Comparison of ENCODE assay signal across 11 cellular contexts in the genomic region with DNA sequence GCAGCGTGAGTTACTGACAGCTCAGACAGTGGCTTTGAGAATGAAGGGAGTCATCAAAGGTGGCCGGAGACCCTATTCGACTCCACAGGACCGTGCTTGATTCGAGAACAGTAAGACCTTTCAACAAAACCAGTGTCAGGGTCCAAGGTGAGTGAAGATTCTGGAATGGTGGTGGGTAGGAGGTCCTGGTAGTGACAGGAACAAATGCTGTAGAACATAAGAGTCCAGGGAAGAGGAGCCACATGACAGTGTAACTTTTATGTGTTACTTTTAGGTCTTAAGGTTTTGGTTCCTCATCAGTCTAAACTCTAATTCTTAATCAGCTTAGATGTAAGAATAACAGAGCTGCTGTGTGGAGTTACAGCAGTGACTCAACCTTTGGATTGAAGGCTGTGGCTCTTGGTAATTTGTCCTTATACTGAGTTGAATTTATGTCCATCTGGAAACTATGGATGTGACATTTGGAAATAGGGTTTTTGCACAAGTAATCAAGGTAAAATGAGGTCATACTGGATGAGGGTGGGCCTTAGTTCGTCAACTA. TPM values are rescaled to one million over a fixed set of nuclear protein-coding genes. Genes with fewer than 3 reads are reported as not detected.
DNase-seq lines count a peak whose midpoint lies in the region; ATAC-seq and TF ChIP-seq lines count a peak whose summit lies in the region.
"Had no signal": no experiment of that assay in that cellular context is flagged by ENCODE, and none has a peak within 500 bp of the region (broad histone marks: within the 10 kb centered on the region; RNA-seq: fewer than 3 reads in every experiment).

No MANE protein-coding gene starts in this region.

- in situ Hi-C loops in Panc1 (cut with HindIII; ENCODE audit: low pct_unique_long_range_greater_than_20kb, low sequenced_read_pairs) = no loop called here

- H3K27ac ChIP-seq in Panc1 (ENCODE audit: low read length) = peak overlapping the region; percentile 5; the same call in 1 of the 2 replicates
- no peak overlapping the region for H3K27ac ChIP-seq in SJCRH30

- POLR2A ChIA-PET in Panc1 (lab: Charles Lee) = no interaction called here

- H3K4me3 Mint-ChIP-seq in activated CD4-positive, alpha-beta T cell treated with anti-CD3 and anti-CD28 coated beads, Interleukin-2, amount 10 ng/mL, durations not matched to agents 24 days and 14 days = peak overlapping the region; percentile 97
- peak overlapping the region; percentile 77 for H3K4me3 Mint-ChIP-seq in endothelial cell (ENCODE audit: unreplicated experiment)
- H3K4me3 Mint-ChIP-seq in stimulated activated memory B cell treated with anti-CD40 and anti-IgM and Interleukin-4, amounts not matched to agents 10 μg/mL and 1 μg/mL and 100 μg/mL, for 72 hours = peak overlapping the region; percentile 93

- no TSS peak for BruUV-seq in Panc1 (replicated peaks; lab: Mats Ljungman, UMichigan)

- CTCF ChIA-PET in Panc1 (lab: Charles Lee) = no interaction called here

- peaks cover 27% of the 10 kb centered on the region for H3K36me3 Mint-ChIP-seq in activated CD4-positive, alpha-beta T cell treated with anti-CD3 and anti-CD28 coated beads, Interleukin-2, amount 10 ng/mL, durations not matched to agents 24 days and 14 days (ENCODE audit: low read depth)
- H3K36me3 Mint-ChIP-seq in endothelial cell (ENCODE audit: low read depth, unreplicated experiment) = peaks cover 21% of the 10 kb centered on the region
- peaks cover 36% of the 10 kb centered on the region for H3K36me3 Mint-ChIP-seq in stimulated activated memory B cell treated with anti-CD40 and anti-IgM and Interleukin-4, amounts not matched to agents 10 μg/mL and 1 μg/mL and 100 μg/mL, for 72 hours

- intact Hi-C loops in activated CD4-positive, alpha-beta T cell treated with anti-CD3 and anti-CD28 coated beads, Interleukin-2, amount 10 ng/mL, durations not matched to agents 24 days and 14 days (cut with micrococcal nuclease) = no loop called here
- intact Hi-C loops in Panc1 (cut with micrococcal nuclease; ENCODE audit: unreplicated experiment) = no loop called here

- no peaks in the 10 kb centered on the region for H3K27me3 Mint-ChIP-seq in activated CD4-positive, alpha-beta T cell treated with anti-CD3 and anti-CD28 coated beads, Interleukin-2, amount 10 ng/mL, durations not matched to agents 24 days and 14 days
- peaks cover 4% of the 10 kb centered on the region for H3K27me3 Mint-ChIP-seq in endothelial cell (ENCODE audit: unreplicated experiment)
- H3K27me3 Mint-ChIP-seq in stimulated activated memory B cell treated with anti-CD40 and anti-IgM and Interleukin-4, amounts not matched to agents 10 μg/mL and 1 μg/mL and 100 μg/mL, for 72 hours = no peaks in the 10 kb centered on the region

- TF ChIP-seq CTCF in Panc1 (IDR thresholded peaks at IDR 0.05) (no peak), endothelial cell (IDR thresholded peaks at IDR 0.05; ENCODE audit: unreplicated experiment) (no peak)

- H3K27me3 ChIP-seq in Panc1 (ENCODE audit: control insufficient read depth, insufficient read depth, low read length) (no peaks in the 10 kb centered on the region), SJCRH30 (no peaks in the 10 kb centered on the region)

- no peaks in the 10 kb centered on the region for H3K9me3 Mint-ChIP-seq in activated CD4-positive, alpha-beta T cell treated with anti-CD3 and anti-CD28 coated beads, Interleukin-2, amount 10 ng/mL, durations not matched to agents 24 days and 14 days
- H3K9me3 Mint-ChIP-seq in endothelial cell (ENCODE audit: unreplicated experiment) = no peaks in the 10 kb centered on the region
- H3K9me3 Mint-ChIP-seq in stimulated activated memory B cell treated with anti-CD40 and anti-IgM and Interleukin-4, amounts not matched to agents 10 μg/mL and 1 μg/mL and 100 μg/mL, for 72 hours = no peaks in the 10 kb centered on the region

- H3K9me3 ChIP-seq in Panc1 (ENCODE audit: control insufficient read depth, insufficient read depth, low read depth, low read length) = no peaks in the 10 kb centered on the region
- H3K9me3 ChIP-seq in SJCRH30 (replicated peaks) = no peaks in the 10 kb centered on the region

- H3K36me3 ChIP-seq in Panc1 (ENCODE audit: control insufficient read depth, insufficient read depth, low read length) (peaks cover 2% of the 10 kb centered on the region; the same call in 1 of the 2 replicates), SJCRH30 (no peaks in the 10 kb centered on the region)

- no peak for DNase-seq in activated CD4-positive, alpha-beta T cell treated with anti-CD3 and anti-CD28 coated beads, Interleukin-2, amount 10 ng/mL, durations not matched to agents 24 days and 14 days
- DNase-seq in activated CD4-positive, alpha-beta T cell treated with anti-CD3 and anti-CD28 coated beads, Interleukin-2, amount 50 U/mL, for 48 hours = no peak
- DNase-seq in Panc1 (ENCODE audit: low read depth, low spot score) (no peak), endothelial cell (ENCODE audit: low spot score) (no peak), SJCRH30 (no peak), NCI-H526 treated with DMSO at 0.1 percent for 48 hours (lab: John Stamatoyannopoulos, UW) (no peak)
- DNase-seq: effector CD4-positive, alpha-beta T cell; HCEC 1CT; NCI-H2081 treated with DMSO at 0.1 percent for 48 hours had no signal

- ATAC-seq in Panc1 (no peak), GM19395 (IDR thresholded peaks at IDR 0.05; ENCODE audit: unreplicated experiment) (no peak)
- ATAC-seq in stimulated activated memory B cell treated with anti-CD40 and anti-IgM and Interleukin-4, amounts not matched to agents 10 μg/mL and 1 μg/mL and 100 μg/mL, for 72 hours = no peak

- H3K4me3 ChIP-seq in Panc1 (ENCODE audit: low read depth in 2 of 2, low read length in 2 of 2) = no peak overlapping the region; a peak in 1 of 4 replicates
- no peak overlapping the region for H3K4me3 ChIP-seq in SJCRH30

- H3K4me1 ChIP-seq in Panc1 (ENCODE audit: control insufficient read depth, insufficient read depth, low read length) (peaks cover 18% of the 10 kb centered on the region), SJCRH30 (peaks cover 2% of the 10 kb centered on the region)

- peaks cover 46% of the 10 kb centered on the region for H3K4me1 Mint-ChIP-seq in activated CD4-positive, alpha-beta T cell treated with anti-CD3 and anti-CD28 coated beads, Interleukin-2, amount 10 ng/mL, durations not matched to agents 24 days and 14 days
- H3K4me1 Mint-ChIP-seq in endothelial cell (ENCODE audit: unreplicated experiment) = peaks cover 25% of the 10 kb centered on the region
- peaks cover 66% of the 10 kb centered on the region for H3K4me1 Mint-ChIP-seq in stimulated activated memory B cell treated with anti-CD40 and anti-IgM and Interleukin-4, amounts not matched to agents 10 μg/mL and 1 μg/mL and 100 μg/mL, for 72 hours

- H3K27ac Mint-ChIP-seq in activated CD4-positive, alpha-beta T cell treated with anti-CD3 and anti-CD28 coated beads, Interleukin-2, amount 10 ng/mL, durations not matched to agents 24 days and 14 days = peak overlapping the region; percentile 99
- H3K27ac Mint-ChIP-seq in endothelial cell (ENCODE audit: unreplicated experiment) = no peak overlapping the region
- peak overlapping the region; percentile 99 for H3K27ac Mint-ChIP-seq in stimulated activated memory B cell treated with anti-CD40 and anti-IgM and Interleukin-4, amounts not matched to agents 10 μg/mL and 1 μg/mL and 100 μg/mL, for 72 hours

RNA-seq across cellular contexts. Expression of a gene that starts 1.8 kb away (rescaled TPM):
- 39.2 and 41.0 TPM in 2 replicates for total RNA-seq in activated CD4-positive, alpha-beta T cell treated with anti-CD3 and anti-CD28 coated beads, Interleukin-2, amount 10 ng/mL, durations not matched to agents 24 days and 14 days
- 28.7 TPM for total RNA-seq in Panc1 (2021; ENCODE audit: unreplicated experiment)
- polyA plus RNA-seq in Panc1 (2012; ENCODE audit: insufficient read length) = 35.6 TPM
- 25.3 TPM for total RNA-seq in endothelial cell (ENCODE audit: unreplicated experiment)
- total RNA-seq in SJCRH30 (2014; rRNA removed; shearing (Covaris generic)) = 8.4 and 8.9 TPM in 2 replicates

RNA-seq across cellular contexts. Expression of a gene that starts 26.2 kb away (rescaled TPM):
- 62.8 and 63.2 TPM in 2 replicates for total RNA-seq in activated CD4-positive, alpha-beta T cell treated with anti-CD3 and anti-CD28 coated beads, Interleukin-2, amount 10 ng/mL, durations not matched to agents 24 days and 14 days
- total RNA-seq in Panc1 (2021; ENCODE audit: unreplicated experiment) (30.9 TPM), endothelial cell (ENCODE audit: unreplicated experiment) (57.7 TPM)
- 24.0 TPM for polyA plus RNA-seq in Panc1 (2012; ENCODE audit: insufficient read length)
- total RNA-seq in SJCRH30 (2014; rRNA removed; shearing (Covaris generic)) = 87.7 and 92.7 TPM in 2 replicates
